23 cellular contexts compared by ENCODE assay signal in the genomic region with DNA sequence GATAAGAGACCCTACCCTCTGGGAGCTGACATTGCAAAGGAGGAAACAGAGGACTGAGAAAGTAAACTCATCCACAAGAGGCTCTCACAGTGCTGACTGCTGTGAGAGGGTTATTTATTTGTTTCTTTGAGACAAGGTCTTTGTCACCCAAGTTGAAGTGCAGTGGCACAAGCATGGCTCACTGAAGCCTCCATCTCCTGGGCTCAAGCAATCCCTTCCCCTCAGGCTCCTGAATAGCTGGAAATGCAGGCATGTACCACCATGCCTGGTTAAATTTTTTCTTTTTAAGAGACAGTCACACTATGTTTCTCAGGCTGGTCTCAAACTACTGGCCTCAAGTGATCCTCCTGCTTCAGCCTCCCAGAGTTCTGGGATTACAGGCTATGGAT. TPM values are rescaled to one million over a fixed set of nuclear protein-coding genes. Genes with fewer than 3 reads are reported as not detected.
DNase-seq lines count a peak whose midpoint lies in the region; ATAC-seq, FAIRE-seq and TF ChIP-seq lines count a peak whose summit lies in the region.
"Had no signal": no experiment of that assay in that cellular context is flagged by ENCODE, and none has a peak within 500 bp of the region (broad histone marks: within the 10 kb centered on the region; RNA-seq: fewer than 3 reads in every experiment).

No MANE protein-coding gene starts in this region.

- H2AFZ ChIP-seq in astrocyte (ENCODE audit: low read depth, low read length) (no peak overlapping the region), keratinocyte (ENCODE audit: control insufficient read depth, low read length) (peak overlapping the region; percentile 4), smooth muscle cell (ENCODE audit: low read depth) (no peak overlapping the region)

- CTCF ChIA-PET in HEK293 (lab: Yijun Ruan, JAX): interaction anchor here (0.7 to 1.2 kb wide), 2 partner anchors 98 to 105 kb away, joined by 3 to 5 read pairs; no protein-coding TSS in a partner anchor

- peaks cover 15% of the 10 kb centered on the region for H3F3A ChIP-seq in smooth muscle cell (ENCODE audit: low read depth)

- peaks cover 28% of the 10 kb centered on the region for H3K4me1 Mint-ChIP-seq in astrocyte (ENCODE audit: low read depth, unreplicated experiment)

- H3K36me3 ChIP-seq in HEK293 (ENCODE audit: control insufficient read depth in 2 of 2, insufficient read depth in 1 of 2, low read length in 2 of 2) (no peaks in the 10 kb centered on the region), astrocyte (ENCODE audit: insufficient read depth, low read length) (no peaks in the 10 kb centered on the region), keratinocyte (ENCODE audit: control insufficient read depth in 2 of 2, extremely low read depth in 1 of 2, insufficient read depth in 2 of 2, low read length in 2 of 2) (no peaks in the 10 kb centered on the region), smooth muscle cell (ENCODE audit: low read depth) (no peaks in the 10 kb centered on the region)
- H3K36me3 ChIP-seq: MG63 had no signal

- no peak overlapping the region for H3K4me3 Mint-ChIP-seq in astrocyte (ENCODE audit: unreplicated experiment)
- H3K4me3 Mint-ChIP-seq: HFFc6 had no signal

- no peak overlapping the region for H3K9ac ChIP-seq in astrocyte (ENCODE audit: low read length)
- peak overlapping the region; percentile 61 for H3K9ac ChIP-seq in keratinocyte (ENCODE audit: control insufficient read depth, extremely low read depth, insufficient read depth, low read length)
- peak overlapping the region; percentile 45 for H3K9ac ChIP-seq in smooth muscle cell (ENCODE audit: low read depth)
- H3K9ac ChIP-seq: SK-N-SH had no signal

- TF ChIP-seq CTCF in HEK293 (tag by site-specific recombination; IDR thresholded peaks at IDR 0.05): no peak
- no peak for TF ChIP-seq CTCF in astrocyte (IDR thresholded peaks at IDR 0.05; ENCODE audit: insufficient read depth, low read depth, low read length)
- no peak for TF ChIP-seq CTCF in keratinocyte (optimal IDR thresholded peaks at IDR 0.05 in 1 of 3, IDR thresholded peaks at IDR 0.05 in 1 of 3, conservative IDR thresholded peaks at IDR 0.05 in 1 of 3; ENCODE audit: extremely low read depth in 1 of 3, insufficient read depth in 2 of 3, low read length in 3 of 3)
- no peak for TF ChIP-seq CTCF in smooth muscle cell (IDR thresholded peaks at IDR 0.05; ENCODE audit: borderline replicate concordance, insufficient read depth, poor library complexity, severe bottlenecking)

- H3K27me3 ChIP-seq in astrocyte (ENCODE audit: insufficient read depth, low read length): no peaks in the 10 kb centered on the region
- H3K27me3 ChIP-seq in keratinocyte (ENCODE audit: control insufficient read depth, extremely low read depth, insufficient read depth, low read length): no peaks in the 10 kb centered on the region
- no peaks in the 10 kb centered on the region for H3K27me3 ChIP-seq in smooth muscle cell (ENCODE audit: low read depth)
- H3K27me3 ChIP-seq: MG63 had no signal

- peak overlapping the region; percentile 84 for H3K27ac Mint-ChIP-seq in astrocyte (ENCODE audit: unreplicated experiment)

- dilution Hi-C loops in keratinocyte (cut with MboI; ENCODE audit: extremely low pct_ligation_motif_present, low sequenced_read_pairs): no loop called here

- H3K9me3 ChIP-seq in HEK293 (ENCODE audit: control insufficient read depth, insufficient read depth, low read depth, low read length) (no peaks in the 10 kb centered on the region), astrocyte (ENCODE audit: insufficient read depth, low read depth, low read length) (no peaks in the 10 kb centered on the region), keratinocyte (ENCODE audit: control insufficient read depth, low read depth, low read length) (no peaks in the 10 kb centered on the region), smooth muscle cell (replicated peaks; ENCODE audit: low read depth) (no peaks in the 10 kb centered on the region)
- H3K9me3 ChIP-seq: MG63, SK-N-SH had no signal

- no peak for DNase-seq in astrocyte (ENCODE audit: low read depth)
- no peak for DNase-seq in keratinocyte (ENCODE audit: low read depth, low spot score)
- DNase-seq in smooth muscle cell (lab: John Stamatoyannopoulos, UW; ENCODE audit: unreplicated experiment): no peak
- no peak for DNase-seq in stimulated activated CD4-positive, alpha-beta T cell treated with anti-CD3 and anti-CD28 coated beads, Interleukin-2, amount 100 ng/mL, for 24 hours
- DNase-seq: GDM1, Kasumi-1, NCI-H1417, NCI-H1694 treated with DMSO at 0.1 percent for 48 hours, NCI-H2081 treated with DMSO at 0.1 percent for 48 hours, NCI-H2171 treated with DMSO at 0.1 percent for 48 hours, NCI-H526, RPMI8226, SIG-M5 had no signal

- H3K9me1 ChIP-seq in keratinocyte (ENCODE audit: control insufficient read depth, extremely low read depth, insufficient read depth, low read length): no peaks in the 10 kb centered on the region

- H3K36me3 Mint-ChIP-seq in astrocyte (ENCODE audit: low read depth, unreplicated experiment): no peaks in the 10 kb centered on the region

- no peak overlapping the region for H3K4me2 ChIP-seq in astrocyte (ENCODE audit: low read length)
- peak overlapping the region; percentile 43 for H3K4me2 ChIP-seq in keratinocyte (ENCODE audit: control insufficient read depth, extremely low read depth, insufficient read depth, low read depth, low read length)
- peak overlapping the region; percentile 48 for H3K4me2 ChIP-seq in smooth muscle cell
- H3K4me2 ChIP-seq: SK-N-SH had no signal

- peaks cover 3% of the 10 kb centered on the region for H3K27me3 Mint-ChIP-seq in astrocyte (ENCODE audit: low read depth, unreplicated experiment)

- POLR2A ChIA-PET in HEK293 (lab: Yijun Ruan, JAX): no interaction called here

- H3K79me2 ChIP-seq in astrocyte (ENCODE audit: insufficient read depth, low read length) (no peaks in the 10 kb centered on the region), keratinocyte (ENCODE audit: control insufficient read depth, insufficient read depth, low read length) (no peaks in the 10 kb centered on the region), smooth muscle cell (ENCODE audit: low read depth) (peaks cover 39% of the 10 kb centered on the region)

- H3K27ac ChIP-seq in HEK293 (ENCODE audit: extremely low read depth, low read depth, low read length): no peak overlapping the region
- no peak overlapping the region for H3K27ac ChIP-seq in astrocyte (ENCODE audit: low read depth, low read length)
- peak overlapping the region; percentile 77 for H3K27ac ChIP-seq in keratinocyte (ENCODE audit: control insufficient read depth, insufficient read depth, low read length)
- H3K27ac ChIP-seq in smooth muscle cell (ENCODE audit: low read depth): peak overlapping the region; percentile 73
- H3K27ac ChIP-seq: C4-2B had no signal

- H3K4me1 ChIP-seq in HEK293 (ENCODE audit: control insufficient read depth, insufficient read depth, low read length): no peaks in the 10 kb centered on the region
- H3K4me1 ChIP-seq in astrocyte (ENCODE audit: insufficient read depth, low read length): no peaks in the 10 kb centered on the region
- H3K4me1 ChIP-seq in keratinocyte (ENCODE audit: control insufficient read depth, extremely low read depth, insufficient read depth, low read length): peaks cover 34% of the 10 kb centered on the region
- peaks cover 2% of the 10 kb centered on the region for H3K4me1 ChIP-seq in smooth muscle cell (ENCODE audit: low read depth)

- no peak for FAIRE-seq in astrocyte (lab: Jason Lieb, UNC)
- peak; percentile 78 for FAIRE-seq in keratinocyte (lab: Jason Lieb, UNC)
- FAIRE-seq: A204.1, GM18507, H54 had no signal

- H3K4me3 ChIP-seq in HEK293 (ENCODE audit: low read depth, low read length) (no peak overlapping the region), astrocyte (ENCODE audit: insufficient read depth, low read depth, low read length) (no peak overlapping the region), keratinocyte (ENCODE audit: control insufficient read depth in 2 of 3, extremely low read depth in 1 of 3, insufficient read depth in 2 of 3, low read depth in 1 of 3, low read length in 3 of 3) (no peak overlapping the region), smooth muscle cell (no peak overlapping the region)
- H3K4me3 ChIP-seq: MG63 had no signal

- peaks cover 1% of the 10 kb centered on the region for H3K9me3 Mint-ChIP-seq in astrocyte (ENCODE audit: unreplicated experiment)
- H3K9me3 Mint-ChIP-seq: HFFc6 had no signal

- ATAC-seq in GM21717 (IDR thresholded peaks at IDR 0.05; ENCODE audit: unreplicated experiment) (no peak), HG02973 (IDR thresholded peaks at IDR 0.05; ENCODE audit: unreplicated experiment) (no peak)

- H4K20me1 ChIP-seq in astrocyte (ENCODE audit: insufficient read depth, low read length): peaks cover 2% of the 10 kb centered on the region
- H4K20me1 ChIP-seq in keratinocyte (ENCODE audit: control insufficient read depth, extremely low read depth, insufficient read depth, low read length): no peaks in the 10 kb centered on the region
- H4K20me1 ChIP-seq in smooth muscle cell (ENCODE audit: low read depth): peaks cover 61% of the 10 kb centered on the region

RNA-seq across cellular contexts. Expression of gene FBLN2, which starts 52.8 kb away (rescaled TPM):
- 36.6 and 57.3 TPM in 2 replicates for total RNA-seq in astrocyte
- polyA plus RNA-seq in keratinocyte: 0.72 to 3.2 TPM (median 0.87 TPM) in 3 replicates
- polyA plus RNA-seq in keratinocyte (2011; ENCODE audit: low read depth): 1.1 TPM
- polyA plus RNA-seq in keratinocyte (2011; cell fraction: cytosol; rRNA removed): 0.15 and 0.61 TPM in 2 replicates
- polyA plus RNA-seq in keratinocyte (2011; cell fraction: nucleus; rRNA removed): 1.6 and 2.6 TPM in 2 replicates
- polyA plus RNA-seq in keratinocyte (2012; ENCODE audit: low replicate concordance): 1.2 and 2.6 TPM in 2 replicates
- polyA minus RNA-seq in keratinocyte: 1.4 to 3.1 TPM (median 1.8 TPM) in 3 replicates
- 1.7 TPM for polyA minus RNA-seq in keratinocyte (2011; cell fraction: cytosol; rRNA and poly(A)+ RNA removed)
- polyA minus RNA-seq in keratinocyte (2011; cell fraction: nucleus; rRNA and poly(A)+ RNA removed): 3.2 and 3.7 TPM in 2 replicates
- total RNA-seq in smooth muscle cell: 159 and 178 TPM in 2 replicates
- polyA plus RNA-seq in smooth muscle cell: 249 and 390 TPM in 2 replicates

Comparison
In these comparisons a context has a peak if more than half of its experiments do, and no peak if none do; other contexts are left out.
1. H3K27ac ChIP-seq: peak in keratinocyte (single experiment) and smooth muscle cell (single experiment); none in HEK293 (single experiment) and astrocyte (single experiment).